3 cellular contexts compared by ENCODE assay signal in genomic region chr3:115270849-115271248, GRCh38.
TF ChIP-seq lines count a peak whose summit lies in the region.

No MANE protein-coding gene starts in this region.

TF ChIP-seq in WTC11, 78 proteins besides CTCF, POLR2A, EP300 and RAD21 (continues in another document):
- no peak for TF ChIP-seq E2F4 (CRISPR knock-in tag; IDR thresholded peaks at IDR 0.05; ENCODE audit: borderline replicate concordance, low read depth)
- TF ChIP-seq ZNF138 (CRISPR knock-in tag; conservative IDR thresholded peaks at IDR 0.05) = no peak
- no peak for TF ChIP-seq RELA (CRISPR knock-in tag; IDR thresholded peaks at IDR 0.05; ENCODE audit: borderline replicate concordance)
- TF ChIP-seq STAT6 (CRISPR knock-in tag; conservative IDR thresholded peaks at IDR 0.05; ENCODE audit: low read depth) = no peak
- TF ChIP-seq RORB (CRISPR knock-in tag; IDR thresholded peaks at IDR 0.05) = no peak
- no peak for TF ChIP-seq ZNF532 (CRISPR knock-in tag; IDR thresholded peaks at IDR 0.05; ENCODE audit: borderline replicate concordance)
- no peak for TF ChIP-seq ZNF671 (CRISPR knock-in tag; IDR thresholded peaks at IDR 0.05)
- no peak for TF ChIP-seq ZNF121 (CRISPR knock-in tag; IDR thresholded peaks at IDR 0.05)
- TF ChIP-seq OVOL2 (CRISPR knock-in tag; IDR thresholded peaks at IDR 0.05; ENCODE audit: borderline replicate concordance) = no peak

TF ChIP-seq in H1, 55 proteins besides CTCF, POLR2A, EP300 and RAD21 (continued from another document):
- no peak for TF ChIP-seq MAX (IDR thresholded peaks at IDR 0.05)
- TF ChIP-seq HDAC6 (IDR thresholded peaks at IDR 0.05; ENCODE audit: low read depth, low read length) = no peak
- TF ChIP-seq SUZ12 (IDR thresholded peaks at IDR 0.05; ENCODE audit: low read length) = no peak
- no peak for TF ChIP-seq EZH2 (IDR thresholded peaks at IDR 0.05; ENCODE audit: low read depth, low read length, severe bottlenecking)
- no peak for TF ChIP-seq ZNF274 (IDR thresholded peaks at IDR 0.05; ENCODE audit: borderline replicate concordance, extremely low read depth, low read length)
- TF ChIP-seq USF2 (IDR thresholded peaks at IDR 0.05; ENCODE audit: low read length) = no peak
- TF ChIP-seq JUND (IDR thresholded peaks at IDR 0.05; ENCODE audit: low read length) = no peak
- TF ChIP-seq BCL11A (IDR thresholded peaks at IDR 0.05; ENCODE audit: low read depth in 2 of 2, low read length in 2 of 2) = no peak
- no peak for TF ChIP-seq TAF1 (IDR thresholded peaks at IDR 0.05; ENCODE audit: low read depth, low read length)

TF ChIP-seq in SK-N-SH, 30 proteins besides CTCF, POLR2A, EP300 and RAD21 (continued from another document):
- TF ChIP-seq USF1 (IDR thresholded peaks at IDR 0.05; ENCODE audit: borderline replicate concordance, low read depth) = no peak
- TF ChIP-seq TCF12 (IDR thresholded peaks at IDR 0.05) = no peak
- no peak for TF ChIP-seq EZH2phosphoT487 (IDR thresholded peaks at IDR 0.05; ENCODE audit: borderline replicate concordance, low read depth)
- no peak for TF ChIP-seq NRF1 (IDR thresholded peaks at IDR 0.05; ENCODE audit: low read depth, low read length)
- TF ChIP-seq MAX (IDR thresholded peaks at IDR 0.05; ENCODE audit: low read depth) = no peak
- TF ChIP-seq POLR2AphosphoS5 (IDR thresholded peaks at IDR 0.05; ENCODE audit: low read depth, low read length) = no peak
- no peak for TF ChIP-seq TAF1 (IDR thresholded peaks at IDR 0.05; ENCODE audit: borderline replicate concordance, low read depth, low read length)
- no peak for TF ChIP-seq RXRA (IDR thresholded peaks at IDR 0.05; ENCODE audit: borderline replicate concordance, low read depth)
- TF ChIP-seq ZBTB33 (IDR thresholded peaks at IDR 0.05; ENCODE audit: borderline replicate concordance, low read depth) = no peak
- no peak for TF ChIP-seq MXI1 (IDR thresholded peaks at IDR 0.05; ENCODE audit: low read depth, low read length)
- no peak for TF ChIP-seq RFX5 (IDR thresholded peaks at IDR 0.05; ENCODE audit: low read length)
- TF ChIP-seq GATA2 (CRISPR knock-in tag; IDR thresholded peaks at IDR 0.05) = no peak
- no peak for TF ChIP-seq SMC3 (IDR thresholded peaks at IDR 0.05; ENCODE audit: low read depth, low read length)
- TF ChIP-seq ELF1 (IDR thresholded peaks at IDR 0.05) = no peak
TF ChIP-seq in SK-N-SH: peak in this region for 0.
